ENCODE assay signal across 9 cellular contexts in the genomic region with DNA sequence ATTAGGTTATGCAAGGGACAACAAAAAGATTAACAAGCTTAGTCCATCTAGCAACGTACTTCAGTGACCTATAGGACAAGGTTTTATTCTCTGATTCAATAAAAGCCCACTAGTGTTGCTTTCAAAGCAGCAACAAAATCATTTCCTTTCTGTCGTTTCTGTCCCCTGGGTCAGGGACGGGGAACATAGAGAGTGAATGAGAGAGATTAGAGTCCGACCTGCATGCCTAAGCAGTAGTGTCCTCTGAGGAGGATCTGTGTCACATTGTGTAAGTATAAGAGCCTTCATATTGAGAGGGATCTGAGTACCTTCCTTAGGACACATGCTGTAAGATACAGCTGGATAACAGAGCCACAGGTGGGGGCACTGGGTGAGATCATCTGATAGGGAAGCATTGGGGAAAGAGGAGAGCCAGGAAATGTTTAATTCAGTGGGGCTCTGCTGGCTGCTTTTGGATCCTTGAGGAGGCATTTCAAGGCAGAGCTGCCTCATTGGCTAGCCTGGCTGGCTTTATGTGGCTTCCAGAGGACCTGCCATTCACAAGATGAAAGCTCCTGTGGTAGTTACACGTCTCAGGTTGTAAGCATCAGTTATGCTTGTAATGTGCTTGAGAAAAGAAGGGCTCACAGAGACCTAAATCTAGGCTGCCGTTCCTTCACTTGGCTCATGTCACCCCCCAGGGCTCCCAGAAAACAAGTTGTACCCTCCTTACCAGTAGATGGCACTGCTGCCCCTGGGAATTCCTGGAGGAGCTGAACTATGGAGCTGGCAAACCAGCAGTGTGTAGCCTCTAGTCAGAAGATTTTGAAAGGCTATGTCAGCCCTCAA. TPM values are rescaled to one million over a fixed set of nuclear protein-coding genes. Genes with fewer than 3 reads are reported as not detected.
DNase-seq lines count a peak whose midpoint lies in the region; ATAC-seq and TF ChIP-seq lines count a peak whose summit lies in the region.
"Had no signal": no experiment of that assay in that cellular context is flagged by ENCODE, and none has a peak within 500 bp of the region (broad histone marks: within the 10 kb centered on the region; RNA-seq: fewer than 3 reads in every experiment).

No MANE protein-coding gene starts in this region.

- H3K4me1 Mint-ChIP-seq in neural progenitor cell: peaks cover 20% of the 10 kb centered on the region

- H3K4me3 Mint-ChIP-seq in neural progenitor cell: no peak overlapping the region

- H3K4me1 ChIP-seq in neural progenitor cell: peaks cover 18% of the 10 kb centered on the region

- H3K4me2 ChIP-seq in neural progenitor cell: peak overlapping the region; percentile 62

- peaks cover 31% of the 10 kb centered on the region for H3K27me3 ChIP-seq in neural progenitor cell

- H2AFZ ChIP-seq in neural progenitor cell (replicated peaks): no peak overlapping the region

- H3K79me2 ChIP-seq in neural progenitor cell (ENCODE audit: low read depth): no peaks in the 10 kb centered on the region

- H3K4me3 ChIP-seq in fibroblast of mammary gland (ENCODE audit: control insufficient read depth, low read depth, low read length): no peak overlapping the region
- peak overlapping the region; percentile 2 for H3K4me3 ChIP-seq in neural progenitor cell

- H3K9me3 ChIP-seq in neural progenitor cell (ENCODE audit: low read depth): no peaks in the 10 kb centered on the region

- no peaks in the 10 kb centered on the region for H4K20me1 ChIP-seq in neural progenitor cell (ENCODE audit: low read depth)

- H3K36me3 Mint-ChIP-seq in neural progenitor cell: no peaks in the 10 kb centered on the region

- H3K27ac Mint-ChIP-seq in neural progenitor cell: no peak overlapping the region

- in situ Hi-C loops in Caki2 (cut with HindIII; ENCODE audit: low pct_unique_long_range_greater_than_20kb, low sequenced_read_pairs): no loop called here

- peaks cover 10% of the 10 kb centered on the region for H3F3A ChIP-seq in neural progenitor cell (ENCODE audit: low read depth)

- TF ChIP-seq CTCF in GM20000 (IDR thresholded peaks at IDR 0.05; ENCODE audit: extremely low read depth, missing control alignments) (peak; percentile 43), fibroblast of mammary gland (conservative IDR thresholded peaks at IDR 0.05; ENCODE audit: control insufficient read depth, insufficient read depth, low read depth, low read length) (peak; percentile 73), neural progenitor cell (IDR thresholded peaks at IDR 0.05) (peak; percentile 94)

- H3K27me3 Mint-ChIP-seq in neural progenitor cell (ENCODE audit: insufficient read depth, low read depth): peaks cover 7% of the 10 kb centered on the region

- no peaks in the 10 kb centered on the region for H3K36me3 ChIP-seq in neural progenitor cell

- ATAC-seq in GM19395 (IDR thresholded peaks at IDR 0.05; ENCODE audit: unreplicated experiment): no peak
- ATAC-seq in HG02884 (IDR thresholded peaks at IDR 0.05; ENCODE audit: unreplicated experiment): no peak

- DNase-seq in Caki2 (ENCODE audit: low read depth) (peak; percentile 45), GM20000 (ENCODE audit: low spot score) (peak; percentile 74), NCI-H1436 treated with DMSO at 0.1 percent for 48 hours (lab: John Stamatoyannopoulos, UW) (peak; percentile 58), T1000 (lab: John Stamatoyannopoulos, UW) (peak; percentile 68), fibroblast of mammary gland (ENCODE audit: low read depth) (peak; percentile 61), neural progenitor cell (ENCODE audit: low spot score) (peak; percentile 91)

- no peak overlapping the region for H3K9ac ChIP-seq in neural progenitor cell

- no peak overlapping the region for H3K27ac ChIP-seq in neural progenitor cell

- no peaks in the 10 kb centered on the region for H3K9me3 Mint-ChIP-seq in neural progenitor cell

RNA-seq across cellular contexts. Expression of gene TMEM108, which starts 2.7 kb away (rescaled TPM):
- not detected in 2 replicates for total RNA-seq in Caki2 (2014; rRNA removed; shearing (Covaris generic); ENCODE audit: low replicate concordance)
- 4.8 and 10.7 TPM in 2 replicates for total RNA-seq in neural progenitor cell (ENCODE audit: low replicate concordance)
- total RNA-seq: T-helper 1 cell treated with Interleukin-12 subunit alpha and Interleukin-12 subunit beta and Interleukin-4 antibody, amounts not matched to agents 30 ng/mL and 1 ng/mL, for 36 hours had no signal

Comparison
In these comparisons a context has a peak if more than half of its experiments do, and no peak if none do; other contexts are left out.
1. CTCF ChIP-seq: peak in every context shown above with its lines; median percentile 94 in neural progenitor cell; 73 in fibroblast of mammary gland; 43 in GM20000.